Comparison of ENCODE assay signal across 1 cellular context in the genomic region with DNA sequence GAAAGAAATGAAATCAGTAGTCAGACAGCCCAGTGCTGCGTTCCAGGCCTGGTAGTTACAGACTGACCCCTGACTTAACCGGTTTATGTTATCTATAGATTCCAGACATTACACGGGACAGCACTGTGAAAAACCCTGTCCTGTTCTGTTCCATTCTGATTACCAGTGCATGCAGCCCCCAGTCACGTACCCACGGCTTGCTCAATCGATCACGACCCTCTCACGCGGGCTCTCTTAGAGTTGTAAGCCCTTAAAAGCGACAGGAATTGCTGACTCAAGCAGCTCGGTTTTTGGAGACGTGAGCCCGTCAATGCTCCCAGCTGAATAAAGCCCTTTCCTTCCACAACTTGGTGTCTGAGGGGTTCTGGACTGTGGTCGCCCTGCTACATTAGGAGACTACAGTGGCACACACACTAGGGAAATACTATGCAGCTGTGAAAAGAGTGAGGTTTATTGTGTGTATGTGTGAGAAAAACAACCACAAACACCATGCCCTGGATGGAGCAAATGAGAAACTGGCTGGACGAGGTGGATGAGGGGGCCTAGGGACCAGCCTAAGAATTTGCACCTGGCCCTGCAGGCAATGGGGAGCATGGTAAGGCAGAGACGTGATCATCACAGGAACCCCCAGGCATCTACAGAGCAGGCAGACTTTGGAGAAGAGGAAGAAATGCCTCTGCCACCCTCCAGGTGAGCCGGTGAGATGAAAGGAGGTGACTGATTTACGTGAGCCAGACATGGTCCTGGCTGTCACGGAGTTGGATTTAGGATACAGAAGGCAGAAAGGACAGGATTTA.
TF ChIP-seq lines count a peak whose summit lies in the region.

No MANE protein-coding gene starts in this region.

TF ChIP-seq in K562, 482 proteins besides CTCF, POLR2A, EP300 and RAD21 (continued from another document and continues in another):
- TF ChIP-seq, protein P1, sequence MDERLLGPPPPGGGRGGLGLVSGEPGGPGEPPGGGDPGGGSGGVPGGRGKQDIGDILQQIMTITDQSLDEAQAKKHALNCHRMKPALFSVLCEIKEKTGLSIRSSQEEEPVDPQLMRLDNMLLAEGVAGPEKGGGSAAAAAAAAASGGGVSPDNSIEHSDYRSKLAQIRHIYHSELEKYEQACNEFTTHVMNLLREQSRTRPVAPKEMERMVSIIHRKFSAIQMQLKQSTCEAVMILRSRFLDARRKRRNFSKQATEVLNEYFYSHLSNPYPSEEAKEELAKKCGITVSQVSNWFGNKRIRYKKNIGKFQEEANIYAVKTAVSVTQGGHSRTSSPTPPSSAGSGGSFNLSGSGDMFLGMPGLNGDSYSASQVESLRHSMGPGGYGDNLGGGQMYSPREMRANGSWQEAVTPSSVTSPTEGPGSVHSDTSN (CRISPR knock-in tag; IDR thresholded peaks at IDR 0.05; ENCODE audit: low read depth) = no peak
- TF ChIP-seq, protein P1 (tag; conservative IDR thresholded peaks at IDR 0.05; ENCODE audit: low read depth) = no peak
- no peak for TF ChIP-seq TCF7L2 (IDR thresholded peaks at IDR 0.05; ENCODE audit: low read depth, low read length)
- peak; percentile 96 for TF ChIP-seq SMARCA4 (IDR thresholded peaks at IDR 0.05)
- TF ChIP-seq SREBF2 (CRISPR knock-in tag; IDR thresholded peaks at IDR 0.05) = no peak
- no peak for TF ChIP-seq STAG1 (CRISPR knock-in tag; IDR thresholded peaks at IDR 0.05; ENCODE audit: borderline replicate concordance)
- TF ChIP-seq SRSF3 (IDR thresholded peaks at IDR 0.05; ENCODE audit: insufficient read depth, low read length) = no peak
- TF ChIP-seq, protein P2, sequence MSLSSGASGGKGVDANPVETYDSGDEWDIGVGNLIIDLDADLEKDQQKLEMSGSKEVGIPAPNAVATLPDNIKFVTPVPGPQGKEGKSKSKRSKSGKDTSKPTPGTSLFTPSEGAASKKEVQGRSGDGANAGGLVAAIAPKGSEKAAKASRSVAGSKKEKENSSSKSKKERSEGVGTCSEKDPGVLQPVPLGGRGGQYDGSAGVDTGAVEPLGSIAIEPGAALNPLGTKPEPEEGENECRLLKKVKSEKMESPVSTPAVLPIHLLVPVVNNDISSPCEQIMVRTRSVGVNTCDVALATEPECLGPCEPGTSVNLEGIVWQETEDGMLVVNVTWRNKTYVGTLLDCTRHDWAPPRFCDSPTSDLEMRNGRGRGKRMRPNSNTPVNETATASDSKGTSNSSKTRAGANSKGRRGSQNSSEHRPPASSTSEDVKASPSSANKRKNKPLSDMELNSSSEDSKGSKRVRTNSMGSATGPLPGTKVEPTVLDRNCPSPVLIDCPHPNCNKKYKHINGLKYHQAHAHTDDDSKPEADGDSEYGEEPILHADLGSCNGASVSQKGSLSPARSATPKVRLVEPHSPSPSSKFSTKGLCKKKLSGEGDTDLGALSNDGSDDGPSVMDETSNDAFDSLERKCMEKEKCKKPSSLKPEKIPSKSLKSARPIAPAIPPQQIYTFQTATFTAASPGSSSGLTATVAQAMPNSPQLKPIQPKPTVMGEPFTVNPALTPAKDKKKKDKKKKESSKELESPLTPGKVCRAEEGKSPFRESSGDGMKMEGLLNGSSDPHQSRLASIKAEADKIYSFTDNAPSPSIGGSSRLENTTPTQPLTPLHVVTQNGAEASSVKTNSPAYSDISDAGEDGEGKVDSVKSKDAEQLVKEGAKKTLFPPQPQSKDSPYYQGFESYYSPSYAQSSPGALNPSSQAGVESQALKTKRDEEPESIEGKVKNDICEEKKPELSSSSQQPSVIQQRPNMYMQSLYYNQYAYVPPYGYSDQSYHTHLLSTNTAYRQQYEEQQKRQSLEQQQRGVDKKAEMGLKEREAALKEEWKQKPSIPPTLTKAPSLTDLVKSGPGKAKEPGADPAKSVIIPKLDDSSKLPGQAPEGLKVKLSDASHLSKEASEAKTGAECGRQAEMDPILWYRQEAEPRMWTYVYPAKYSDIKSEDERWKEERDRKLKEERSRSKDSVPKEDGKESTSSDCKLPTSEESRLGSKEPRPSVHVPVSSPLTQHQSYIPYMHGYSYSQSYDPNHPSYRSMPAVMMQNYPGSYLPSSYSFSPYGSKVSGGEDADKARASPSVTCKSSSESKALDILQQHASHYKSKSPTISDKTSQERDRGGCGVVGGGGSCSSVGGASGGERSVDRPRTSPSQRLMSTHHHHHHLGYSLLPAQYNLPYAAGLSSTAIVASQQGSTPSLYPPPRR (CRISPR knock-in tag; IDR thresholded peaks at IDR 0.05; ENCODE audit: borderline replicate concordance) = no peak
- TF ChIP-seq BMI1 (IDR thresholded peaks at IDR 0.05; ENCODE audit: low read length) = no peak
- TF ChIP-seq, protein P3, sequence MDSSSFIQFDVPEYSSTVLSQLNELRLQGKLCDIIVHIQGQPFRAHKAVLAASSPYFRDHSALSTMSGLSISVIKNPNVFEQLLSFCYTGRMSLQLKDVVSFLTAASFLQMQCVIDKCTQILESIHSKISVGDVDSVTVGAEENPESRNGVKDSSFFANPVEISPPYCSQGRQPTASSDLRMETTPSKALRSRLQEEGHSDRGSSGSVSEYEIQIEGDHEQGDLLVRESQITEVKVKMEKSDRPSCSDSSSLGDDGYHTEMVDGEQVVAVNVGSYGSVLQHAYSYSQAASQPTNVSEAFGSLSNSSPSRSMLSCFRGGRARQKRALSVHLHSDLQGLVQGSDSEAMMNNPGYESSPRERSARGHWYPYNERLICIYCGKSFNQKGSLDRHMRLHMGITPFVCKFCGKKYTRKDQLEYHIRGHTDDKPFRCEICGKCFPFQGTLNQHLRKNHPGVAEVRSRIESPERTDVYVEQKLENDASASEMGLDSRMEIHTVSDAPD (CRISPR knock-in tag; IDR thresholded peaks at IDR 0.05) = no peak
- TF ChIP-seq PML (IDR thresholded peaks at IDR 0.05; ENCODE audit: low read length) = peak; percentile 91
- peak; percentile 36 for TF ChIP-seq ZFP36 (IDR thresholded peaks at IDR 0.05; ENCODE audit: low read depth, low read length, partially characterized antibody)
- TF ChIP-seq, protein P4, sequence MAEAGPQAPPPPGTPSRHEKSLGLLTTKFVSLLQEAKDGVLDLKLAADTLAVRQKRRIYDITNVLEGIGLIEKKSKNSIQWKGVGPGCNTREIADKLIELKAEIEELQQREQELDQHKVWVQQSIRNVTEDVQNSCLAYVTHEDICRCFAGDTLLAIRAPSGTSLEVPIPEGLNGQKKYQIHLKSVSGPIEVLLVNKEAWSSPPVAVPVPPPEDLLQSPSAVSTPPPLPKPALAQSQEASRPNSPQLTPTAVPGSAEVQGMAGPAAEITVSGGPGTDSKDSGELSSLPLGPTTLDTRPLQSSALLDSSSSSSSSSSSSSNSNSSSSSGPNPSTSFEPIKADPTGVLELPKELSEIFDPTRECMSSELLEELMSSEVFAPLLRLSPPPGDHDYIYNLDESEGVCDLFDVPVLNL (CRISPR knock-in tag; IDR thresholded peaks at IDR 0.05; ENCODE audit: low read depth) = no peak
- peak; percentile 86 for TF ChIP-seq ZNF146 (CRISPR knock-in tag; IDR thresholded peaks at IDR 0.05; ENCODE audit: unreplicated experiment)
- TF ChIP-seq ZNF140 (CRISPR knock-in tag; IDR thresholded peaks at IDR 0.05) = no peak
- no peak for TF ChIP-seq SIRT6 (IDR thresholded peaks at IDR 0.05; ENCODE audit: low read depth, low read length)
- peak; percentile 98 for TF ChIP-seq CBFA2T2 (conservative IDR thresholded peaks at IDR 0.05)
- peak; percentile 52; the same call in 1 of the 2 replicates for TF ChIP-seq TARDBP (IDR thresholded peaks at IDR 0.05)
- TF ChIP-seq, protein P5, sequence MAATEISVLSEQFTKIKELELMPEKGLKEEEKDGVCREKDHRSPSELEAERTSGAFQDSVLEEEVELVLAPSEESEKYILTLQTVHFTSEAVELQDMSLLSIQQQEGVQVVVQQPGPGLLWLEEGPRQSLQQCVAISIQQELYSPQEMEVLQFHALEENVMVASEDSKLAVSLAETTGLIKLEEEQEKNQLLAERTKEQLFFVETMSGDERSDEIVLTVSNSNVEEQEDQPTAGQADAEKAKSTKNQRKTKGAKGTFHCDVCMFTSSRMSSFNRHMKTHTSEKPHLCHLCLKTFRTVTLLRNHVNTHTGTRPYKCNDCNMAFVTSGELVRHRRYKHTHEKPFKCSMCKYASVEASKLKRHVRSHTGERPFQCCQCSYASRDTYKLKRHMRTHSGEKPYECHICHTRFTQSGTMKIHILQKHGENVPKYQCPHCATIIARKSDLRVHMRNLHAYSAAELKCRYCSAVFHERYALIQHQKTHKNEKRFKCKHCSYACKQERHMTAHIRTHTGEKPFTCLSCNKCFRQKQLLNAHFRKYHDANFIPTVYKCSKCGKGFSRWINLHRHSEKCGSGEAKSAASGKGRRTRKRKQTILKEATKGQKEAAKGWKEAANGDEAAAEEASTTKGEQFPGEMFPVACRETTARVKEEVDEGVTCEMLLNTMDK (IDR thresholded peaks at IDR 0.05; ENCODE audit: borderline replicate concordance, insufficient read depth, low read depth, low read length, poor library complexity, severe bottlenecking) = no peak
- no peak for TF ChIP-seq FUS (optimal IDR thresholded peaks at IDR 0.05; ENCODE audit: low read depth, low read length)
- no peak for TF ChIP-seq ZNF584 (CRISPR knock-in tag; IDR thresholded peaks at IDR 0.05; ENCODE audit: low read depth)
- peak; percentile 65 for TF ChIP-seq NFE2 (IDR thresholded peaks at IDR 0.05; ENCODE audit: low read depth)
- TF ChIP-seq, protein P6, sequence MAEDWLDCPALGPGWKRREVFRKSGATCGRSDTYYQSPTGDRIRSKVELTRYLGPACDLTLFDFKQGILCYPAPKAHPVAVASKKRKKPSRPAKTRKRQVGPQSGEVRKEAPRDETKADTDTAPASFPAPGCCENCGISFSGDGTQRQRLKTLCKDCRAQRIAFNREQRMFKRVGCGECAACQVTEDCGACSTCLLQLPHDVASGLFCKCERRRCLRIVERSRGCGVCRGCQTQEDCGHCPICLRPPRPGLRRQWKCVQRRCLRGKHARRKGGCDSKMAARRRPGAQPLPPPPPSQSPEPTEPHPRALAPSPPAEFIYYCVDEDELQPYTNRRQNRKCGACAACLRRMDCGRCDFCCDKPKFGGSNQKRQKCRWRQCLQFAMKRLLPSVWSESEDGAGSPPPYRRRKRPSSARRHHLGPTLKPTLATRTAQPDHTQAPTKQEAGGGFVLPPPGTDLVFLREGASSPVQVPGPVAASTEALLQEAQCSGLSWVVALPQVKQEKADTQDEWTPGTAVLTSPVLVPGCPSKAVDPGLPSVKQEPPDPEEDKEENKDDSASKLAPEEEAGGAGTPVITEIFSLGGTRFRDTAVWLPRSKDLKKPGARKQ (CRISPR knock-in tag; IDR thresholded peaks at IDR 0.05) = no peak
- TF ChIP-seq RBM14 (IDR thresholded peaks at IDR 0.05; ENCODE audit: borderline replicate concordance, insufficient read depth, low read depth, low read length) = no peak
- TF ChIP-seq, protein P7, sequence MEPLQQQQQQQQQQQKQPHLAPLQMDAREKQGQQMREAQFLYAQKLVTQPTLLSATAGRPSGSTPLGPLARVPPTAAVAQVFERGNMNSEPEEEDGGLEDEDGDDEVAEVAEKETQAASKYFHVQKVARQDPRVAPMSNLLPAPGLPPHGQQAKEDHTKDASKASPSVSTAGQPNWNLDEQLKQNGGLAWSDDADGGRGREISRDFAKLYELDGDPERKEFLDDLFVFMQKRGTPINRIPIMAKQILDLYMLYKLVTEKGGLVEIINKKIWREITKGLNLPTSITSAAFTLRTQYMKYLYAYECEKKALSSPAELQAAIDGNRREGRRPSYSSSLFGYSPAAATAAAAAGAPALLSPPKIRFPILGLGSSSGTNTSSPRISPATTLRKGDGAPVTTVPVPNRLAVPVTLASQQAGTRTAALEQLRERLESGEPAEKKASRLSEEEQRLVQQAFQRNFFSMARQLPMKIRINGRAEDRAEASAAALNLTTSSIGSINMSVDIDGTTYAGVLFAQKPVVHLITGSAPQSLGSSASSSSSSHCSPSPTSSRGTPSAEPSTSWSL (CRISPR knock-in tag; IDR thresholded peaks at IDR 0.05; ENCODE audit: borderline replicate concordance) = no peak
- no peak for TF ChIP-seq MCM5 (IDR thresholded peaks at IDR 0.05; ENCODE audit: low read depth)
- TF ChIP-seq HMG20B (CRISPR knock-in tag; IDR thresholded peaks at IDR 0.05) = no peak
- TF ChIP-seq PHF21A (IDR thresholded peaks at IDR 0.05; ENCODE audit: borderline replicate concordance, low read depth) = no peak
- no peak for TF ChIP-seq ELF1 (tag; IDR thresholded peaks at IDR 0.05)
- 0 out of 2 replicates have a peak, but pooled peaks have one; percentile 35 for TF ChIP-seq ZNF239 (CRISPR knock-in tag; IDR thresholded peaks at IDR 0.05)
- peak; percentile 96 for TF ChIP-seq GATAD2A (IDR thresholded peaks at IDR 0.05)
- TF ChIP-seq KDM5B (IDR thresholded peaks at IDR 0.05; ENCODE audit: insufficient replicate concordance, low read depth, low read length) = peak; percentile 50
- no peak for TF ChIP-seq MTF1 (CRISPR knock-in tag; IDR thresholded peaks at IDR 0.05; ENCODE audit: borderline replicate concordance)
- TF ChIP-seq POLR2G (IDR thresholded peaks at IDR 0.05; ENCODE audit: low read depth, low read length) = no peak
- TF ChIP-seq, protein P8, sequence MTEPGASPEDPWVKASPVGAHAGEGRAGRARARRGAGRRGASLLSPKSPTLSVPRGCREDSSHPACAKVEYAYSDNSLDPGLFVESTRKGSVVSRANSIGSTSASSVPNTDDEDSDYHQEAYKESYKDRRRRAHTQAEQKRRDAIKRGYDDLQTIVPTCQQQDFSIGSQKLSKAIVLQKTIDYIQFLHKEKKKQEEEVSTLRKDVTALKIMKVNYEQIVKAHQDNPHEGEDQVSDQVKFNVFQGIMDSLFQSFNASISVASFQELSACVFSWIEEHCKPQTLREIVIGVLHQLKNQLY (CRISPR knock-in tag; conservative IDR thresholded peaks at IDR 0.05) = no peak
- no peak for TF ChIP-seq TGIF2 (CRISPR knock-in tag; IDR thresholded peaks at IDR 0.05)
- TF ChIP-seq SMAD4 (CRISPR knock-in tag; conservative IDR thresholded peaks at IDR 0.05) = peak; percentile 96
- no peak for TF ChIP-seq HIVEP1 (CRISPR knock-in tag; IDR thresholded peaks at IDR 0.05)
- TF ChIP-seq TCFL5 (CRISPR knock-in tag; conservative IDR thresholded peaks at IDR 0.05) = no peak
- TF ChIP-seq ZZZ3 (IDR thresholded peaks at IDR 0.05) = no peak
- TF ChIP-seq, protein P9, sequence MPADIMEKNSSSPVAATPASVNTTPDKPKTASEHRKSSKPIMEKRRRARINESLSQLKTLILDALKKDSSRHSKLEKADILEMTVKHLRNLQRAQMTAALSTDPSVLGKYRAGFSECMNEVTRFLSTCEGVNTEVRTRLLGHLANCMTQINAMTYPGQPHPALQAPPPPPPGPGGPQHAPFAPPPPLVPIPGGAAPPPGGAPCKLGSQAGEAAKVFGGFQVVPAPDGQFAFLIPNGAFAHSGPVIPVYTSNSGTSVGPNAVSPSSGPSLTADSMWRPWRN (IDR thresholded peaks at IDR 0.05; ENCODE audit: low read depth) = no peak
- TF ChIP-seq ASH1L (IDR thresholded peaks at IDR 0.05; ENCODE audit: borderline replicate concordance, low read depth, partially characterized antibody) = no peak
- TF ChIP-seq NFYB (IDR thresholded peaks at IDR 0.05; ENCODE audit: extremely low read depth, insufficient read length) = no peak
- TF ChIP-seq ZNF778 (CRISPR knock-in tag; IDR thresholded peaks at IDR 0.05) = no peak
- TF ChIP-seq TBP (optimal IDR thresholded peaks at IDR 0.05; ENCODE audit: low read depth, low read length) = no peak
- peak; percentile 86 for TF ChIP-seq STAT5A (IDR thresholded peaks at IDR 0.05; ENCODE audit: borderline replicate concordance, low read length)
- TF ChIP-seq ATF1 (CRISPR knock-in tag; IDR thresholded peaks at IDR 0.05) = no peak
- peak; percentile 77 for TF ChIP-seq ATF1 (tag; IDR thresholded peaks at IDR 0.05)
